1 cellular context compared by ENCODE assay signal in genomic region chr7:44882899-44883298, GRCh38.
TF ChIP-seq lines count a peak whose summit lies in the region.

No MANE protein-coding gene starts in this region.

TF ChIP-seq in H1, 55 proteins besides CTCF, POLR2A, EP300 and RAD21:
- no peak for TF ChIP-seq TEAD4 (IDR thresholded peaks at IDR 0.05; ENCODE audit: low read depth, low read length)
- TF ChIP-seq BRCA1 (IDR thresholded peaks at IDR 0.05; ENCODE audit: low read depth, low read length), result no peak
- no peak for TF ChIP-seq RFX5 (IDR thresholded peaks at IDR 0.05; ENCODE audit: borderline replicate concordance, low read depth, low read length)
- TF ChIP-seq TAF1 (IDR thresholded peaks at IDR 0.05; ENCODE audit: low read depth, low read length), result no peak
- 0 out of 2 replicates have a peak, but pooled peaks have one; percentile 11 for TF ChIP-seq POLR2AphosphoS5 (IDR thresholded peaks at IDR 0.05; ENCODE audit: low read depth, low read length)
- no peak for TF ChIP-seq NANOG (IDR thresholded peaks at IDR 0.05; ENCODE audit: insufficient read depth, low read depth, low read length, poor library complexity, severe bottlenecking)
- no peak for TF ChIP-seq SIRT6 (IDR thresholded peaks at IDR 0.05; ENCODE audit: low read length)
- no peak for TF ChIP-seq YY1 (IDR thresholded peaks at IDR 0.05; ENCODE audit: low read depth, low read length)
